In genomic region chr14:23469127-23469905, GRCh38 we compare ENCODE assay signal across 8 cellular contexts. TPM values are rescaled to one million over a fixed set of nuclear protein-coding genes. Genes with fewer than 3 reads are reported as not detected.
DNase-seq lines count a peak whose midpoint lies in the region; ATAC-seq, FAIRE-seq and TF ChIP-seq lines count a peak whose summit lies in the region.

Gene NGDN (plus strand): TSS chr14:23469703. CDS start chr14:23469716, 13 bp downstream.

- TF ChIP-seq EP300 in HepG2 (IDR thresholded peaks at IDR 0.05; ENCODE audit: low read depth in 2 of 2, low read length in 2 of 2) (peak in 1 of 2 experiments; percentile 21; a peak in 2 of 4 replicates), HepG2 (CRISPR knock-in tag; IDR thresholded peaks at IDR 0.05; ENCODE audit: borderline replicate concordance) (peak; percentile 60)

- peak; percentile 89 to 99 (median 97) for DNase-seq in CD4-positive, CD25-positive, alpha-beta regulatory T cell
- DNase-seq in NCI-H748 treated with DMSO at 0.1 percent for 48 hours (lab: John Stamatoyannopoulos, UW) = peak; percentile 96
- DNase-seq in activated CD4-positive, alpha-beta T cell treated with anti-CD3 and anti-CD28 coated beads, Interleukin-2, amount 50 U/mL, for 4 hours = peak; percentile 88 to 89
- peak; percentile 100 for DNase-seq in dermis microvascular lymphatic vessel endothelial cell (ENCODE audit: low read depth in 2 of 2)
- DNase-seq in HepG2 (ENCODE audit: low spot score) = peak; percentile 100
- DNase-seq in stimulated activated CD4-positive, alpha-beta T cell treated with anti-CD3 and anti-CD28 coated beads, Interleukin-4, amount 100 ng/mL, for 1 hour = peak; percentile 89

- no peak within 1 kb of the TSS for H3K4me3 Mint-ChIP-seq in CD4-positive, CD25-positive, alpha-beta regulatory T cell

- H3K9me3 ChIP-seq in CD4-positive, CD25-positive, alpha-beta regulatory T cell (ENCODE audit: control insufficient read depth in 2 of 2, low read length in 2 of 2) = no peaks in the 10 kb centered on the region
- H3K9me3 ChIP-seq in HepG2 (ENCODE audit: low read length) = no peaks in the 10 kb centered on the region

- FAIRE-seq in HepG2 (lab: Jason Lieb, UNC) = peak; percentile 96

- 38% methylated on average over 41 of the region's 41 CpGs for WGBS in HepG2 (ENCODE audit: low lambda C conversion rate)

- CTCF ChIA-PET in HepG2 (lab: Yijun Ruan, JAX; ENCODE audit: low intra/inter-chr PET ratio, low total read pairs) = interaction anchor here (1.0 to 1.6 kb wide), 2 partner anchors 9 to 90 kb away, joined by 4 to 6 read pairs; no protein-coding TSS in a partner anchor

- H3K27ac Mint-ChIP-seq in CD4-positive, CD25-positive, alpha-beta regulatory T cell = peak within 1 kb of the TSS in 1 of 3 donors; percentile 27

- H3K4me1 Mint-ChIP-seq in CD4-positive, CD25-positive, alpha-beta regulatory T cell = peaks cover 0 to 8% (median 5%) of the 10 kb centered on the region in 4 donors

- ATAC-seq in CD4-positive, CD25-positive, alpha-beta regulatory T cell (ENCODE audit: low read depth in 2 of 2) = peak; percentile 95 to 97
- ATAC-seq in GM19395 (IDR thresholded peaks at IDR 0.05; ENCODE audit: unreplicated experiment) = peak; percentile 98
- peak; percentile 93 for ATAC-seq in HG03565 (IDR thresholded peaks at IDR 0.05; ENCODE audit: unreplicated experiment)
- peak; percentile 98 for ATAC-seq in HepG2

- H3K4me1 ChIP-seq in CD4-positive, CD25-positive, alpha-beta regulatory T cell (ENCODE audit: control insufficient read depth, insufficient read depth, low read length, poor library complexity, severe bottlenecking) = peaks cover 9% of the 10 kb centered on the region
- H3K4me1 ChIP-seq in HepG2 (ENCODE audit: insufficient read depth, low read length) = peaks cover 14% of the 10 kb centered on the region

- peak within 1 kb of the TSS; percentile 96 for H3K4me3 ChIP-seq in CD4-positive, CD25-positive, alpha-beta regulatory T cell (ENCODE audit: low read depth, low read length)
- peak within 1 kb of the TSS; percentile 90 to 94 (median 93) for H3K4me3 ChIP-seq in HepG2 (replicated peaks in 1 of 3; ENCODE audit: insufficient read depth in 1 of 3, low read depth in 2 of 3, low read length in 3 of 3)

- POLR2A ChIA-PET in HepG2 (lab: Yijun Ruan, JAX) = interaction anchor here (0.6 to 1.6 kb wide), 15 partner anchors 9 to 880 kb away, joined by 3 to 15 read pairs (median 3); partner anchors contain the start of genes ACIN1, C14orf119, MYH7 and PABPN1

- H4K20me1 ChIP-seq in HepG2 (ENCODE audit: insufficient read depth, low read length) = no peaks in the 10 kb centered on the region

- H3K4me2 ChIP-seq in HepG2 (ENCODE audit: low read depth, low read length) = peak within 1 kb of the TSS; percentile 82

- H3K9ac ChIP-seq in HepG2 (ENCODE audit: insufficient read depth, low read depth, low read length) = peak within 1 kb of the TSS; percentile 94

- peak within 1 kb of the TSS; percentile 55 for H2AFZ ChIP-seq in HepG2 (ENCODE audit: low read length)

- peaks cover 0 to 1% (median 0%) of the 10 kb centered on the region in 7 donors for H3K9me3 Mint-ChIP-seq in CD4-positive, CD25-positive, alpha-beta regulatory T cell

- no peaks in the 10 kb centered on the region for H3K27me3 ChIP-seq in CD4-positive, CD25-positive, alpha-beta regulatory T cell (ENCODE audit: control insufficient read depth, insufficient read depth, low read length)
- peaks cover 0 to 4% of the 10 kb centered on the region in 2 experiments; a peak in 1 of 5 replicates for H3K27me3 ChIP-seq in HepG2 (ENCODE audit: control insufficient read depth in 1 of 2, insufficient read depth in 2 of 2, low read length in 2 of 2)

- H3K36me3 ChIP-seq in CD4-positive, CD25-positive, alpha-beta regulatory T cell (ENCODE audit: control insufficient read depth, insufficient read depth, low read length) = peaks cover 34% of the 10 kb centered on the region
- peaks cover 10 to 32% of the 10 kb centered on the region in 2 experiments for H3K36me3 ChIP-seq in HepG2 (replicated peaks in 1 of 2; ENCODE audit: control insufficient read depth in 1 of 2, insufficient read depth in 2 of 2, low read length in 2 of 2)

- peaks cover 20% of the 10 kb centered on the region for H3K79me2 ChIP-seq in HepG2 (ENCODE audit: insufficient read depth, low read length)

- TF ChIP-seq RAD21 in HepG2 (CRISPR knock-in tag; IDR thresholded peaks at IDR 0.05) = peak; percentile 72

- intact Hi-C loops in HepG2 (cut with micrococcal nuclease; ENCODE audit: unreplicated experiment) = loop anchor here (1.0 kb wide), 3 partner anchors 12 to 183 kb away; partner anchors contain the start of genes HOMEZ and PABPN1

- H3K27ac ChIP-seq in CD4-positive, CD25-positive, alpha-beta regulatory T cell (ENCODE audit: insufficient read depth, low read length, poor library complexity, severe bottlenecking) = peak within 1 kb of the TSS; percentile 91
- H3K27ac ChIP-seq in HepG2 (ENCODE audit: extremely low read length, insufficient read depth, low read length) = peak within 1 kb of the TSS; percentile 70

- peaks cover 8% of the 10 kb centered on the region for H3K36me3 Mint-ChIP-seq in CD4-positive, CD25-positive, alpha-beta regulatory T cell

- in situ Hi-C loops in HepG2 (cut with HindIII; ENCODE audit: extremely low pct_ligation_motif_present, low pct_unique_long_range_greater_than_20kb) = no loop called here

- no TSS peak for BruUV-seq in HepG2 (replicated peaks; lab: Mats Ljungman, UMichigan)

- peak; percentile 62 for TF ChIP-seq CTCF in HepG2 (CRISPR knock-in tag; IDR thresholded peaks at IDR 0.05)

- H3K27me3 Mint-ChIP-seq in CD4-positive, CD25-positive, alpha-beta regulatory T cell = peaks cover 7% of the 10 kb centered on the region

- TF ChIP-seq POLR2A in HepG2 (IDR thresholded peaks at IDR 0.05; ENCODE audit: insufficient read depth in 1 of 2, low read depth in 2 of 2, low read length in 2 of 2) = peak; percentile 96 to 97

TF ChIP-seq in HepG2, 621 proteins besides CTCF, POLR2A, EP300 and RAD21 (continues in another document):
- TF ChIP-seq ZNF329 (CRISPR knock-in tag; IDR thresholded peaks at IDR 0.05; ENCODE audit: low read depth) = peak; percentile 77; the same call in 1 of the 2 replicates
- peak; percentile 69; the same call in 1 of the 2 replicates for TF ChIP-seq ZNF546 (CRISPR knock-in tag; conservative IDR thresholded peaks at IDR 0.05)
- TF ChIP-seq PRPF4 (IDR thresholded peaks at IDR 0.05; ENCODE audit: low read depth, low read length, poor library complexity, severe bottlenecking) = peak; percentile 98
- no peak for TF ChIP-seq ZNF775 (CRISPR knock-in tag; IDR thresholded peaks at IDR 0.05; ENCODE audit: borderline replicate concordance)
- TF ChIP-seq MXD1 (CRISPR knock-in tag; IDR thresholded peaks at IDR 0.05) = peak; percentile 58; the same call in 1 of the 2 replicates
- TF ChIP-seq MNT (IDR thresholded peaks at IDR 0.05) = no peak
- peak; percentile 36; the same call in 1 of the 2 replicates for TF ChIP-seq IRX3 (CRISPR knock-in tag; IDR thresholded peaks at IDR 0.05; ENCODE audit: borderline replicate concordance, low read depth)
- TF ChIP-seq ZNF10 (CRISPR knock-in tag; IDR thresholded peaks at IDR 0.05; ENCODE audit: borderline replicate concordance, low read depth) = no peak
- TF ChIP-seq SP140L (CRISPR knock-in tag; IDR thresholded peaks at IDR 0.05; ENCODE audit: borderline replicate concordance) = peak; percentile 81

RNA-seq across cellular contexts. Expression of gene NGDN, which starts in this region (rescaled TPM):
- 102 TPM for total RNA-seq in CD4-positive, CD25-positive, alpha-beta regulatory T cell
- 10 to 100 TPM; 77.1 to 90.8 (median 84.8) TPM for polyA plus RNA-seq in CD4-positive, CD25-positive, alpha-beta regulatory T cell
- total RNA-seq in dermis microvascular lymphatic vessel endothelial cell = 35.8 and 36.7 TPM in 2 replicates
- 216 and 241 TPM in 2 replicates for total RNA-seq in HepG2 (2016; rRNA removed; fragmentation: Illumina TruSeq; extraction: Trizol)
- 81.7 and 93.0 TPM in 2 replicates for total RNA-seq in HepG2 (2016; cell fraction: cytosol; rRNA removed; fragmentation: Illumina TruSeq; extraction: Trizol; ENCODE audit: low read depth)
- 225 and 237 TPM in 2 replicates for total RNA-seq in HepG2 (2016; cell fraction: insoluble cytoplasmic fraction; rRNA removed; fragmentation: Illumina TruSeq; extraction: Trizol)
- 66.4 and 83.1 TPM in 2 replicates for total RNA-seq in HepG2 (2016; cell fraction: membrane; rRNA removed; fragmentation: Illumina TruSeq; extraction: Trizol)
- 177 and 204 TPM in 2 replicates for total RNA-seq in HepG2 (2016; cell fraction: nucleus; rRNA removed; fragmentation: Illumina TruSeq; extraction: Trizol)
- polyA plus RNA-seq in HepG2 (2011; rRNA removed) = 131 and 154 TPM in 2 replicates
- polyA plus RNA-seq in HepG2 (2011; cell fraction: cytosol; rRNA removed) = 82.4 and 111 TPM in 2 replicates
- polyA plus RNA-seq in HepG2 (2011; cell fraction: nucleus; rRNA removed) = 104 and 123 TPM in 2 replicates
- polyA plus RNA-seq in HepG2 (2012) = 117 and 133 TPM in 2 replicates
- 21.2 and 22.9 TPM in 2 replicates for polyA plus RNA-seq in HepG2 (2016; cell fraction: cytosol; fragmentation: Illumina TruSeq; extraction: Trizol; ENCODE audit: low read depth)
- polyA plus RNA-seq in HepG2 (2016; cell fraction: insoluble cytoplasmic fraction; fragmentation: Illumina TruSeq; extraction: Trizol; ENCODE audit: low read depth) = 196 and 227 TPM in 2 replicates
- polyA plus RNA-seq in HepG2 (2016; cell fraction: membrane; fragmentation: Illumina TruSeq; extraction: Trizol; ENCODE audit: low read depth) = 27.9 and 28.0 TPM in 2 replicates
- 212 and 217 TPM in 2 replicates for polyA plus RNA-seq in HepG2 (2016; cell fraction: nucleus; fragmentation: Illumina TruSeq; extraction: Trizol; ENCODE audit: insufficient read depth, low read depth)
- 23.6 and 38.1 TPM in 2 replicates for polyA minus RNA-seq in HepG2 (2011; rRNA and poly(A)+ RNA removed; ENCODE audit: low replicate concordance)
- 48.0 and 49.4 TPM in 2 replicates for polyA minus RNA-seq in HepG2 (2011; cell fraction: cytosol; rRNA and poly(A)+ RNA removed)
- polyA minus RNA-seq in HepG2 (2011; cell fraction: nucleus; rRNA and poly(A)+ RNA removed) = 243 and 292 TPM in 2 replicates

Comparison
In these comparisons a context has a peak if more than half of its experiments do, and no peak if none do; other contexts are left out.
1. Peak in every context shown above with its lines: DNase-seq, ATAC-seq, H3K4me3 ChIP-seq and H3K27ac ChIP-seq.